ENCODE assay signal across 27 cellular contexts in genomic region chr3:82672966-82673365, GRCh38.
"Had no signal": no experiment of that assay in that cellular context is flagged by ENCODE, and none has a peak within 500 bp of the region (broad histone marks: within the 10 kb centered on the region; RNA-seq: fewer than 3 reads in every experiment).

No MANE protein-coding gene starts in this region.

- H3K27ac ChIP-seq: epithelial cell of prostate, esophagus squamous epithelium, gastrocnemius medialis, heart right ventricle, left lung, lower lobe of right lung had no signal

- DNase-seq: cortex of kidney; effector CD8-positive, alpha-beta T cell; effector memory CD8-positive, alpha-beta T cell; endodermal cell; erythroblast; esophagus squamous epithelium; foreskin fibroblast; foreskin melanocyte; gastrocnemius medialis; glutamatergic neuron; head of caudate nucleus; heart right ventricle; hippocampal formation; left cardiac atrium; left lung; left ventricle myocardium superior; lower lobe of right lung; mesenchymal stem cell; mucosa of descending colon; naive B cell; naive thymus-derived CD8-positive, alpha-beta T cell had no signal

- H3K27me3 Mint-ChIP-seq: dendritic cell treated with granulocyte-macrophage colony-stimulating factor and Interleukin-4, amounts not matched to agents 40 ng/mL and 50 ng/mL, for 4 days; effector memory CD8-positive, alpha-beta T cell; naive B cell; naive thymus-derived CD8-positive, alpha-beta T cell had no signal

- H3K9me3 Mint-ChIP-seq: endodermal cell, mesothelial cell of epicardium had no signal

- FAIRE-seq: islet of Langerhans, keratinocyte had no signal

- ATAC-seq: effector memory CD8-positive, alpha-beta T cell; esophagus mucosa; gastrocnemius medialis; heart right ventricle; left cardiac atrium; left lung; left ventricle myocardium superior; lower lobe of right lung; mucosa of descending colon; naive thymus-derived CD8-positive, alpha-beta T cell had no signal

- H3K36me3 Mint-ChIP-seq: mesothelial cell of epicardium; naive B cell; naive thymus-derived CD8-positive, alpha-beta T cell had no signal

- H3K27ac Mint-ChIP-seq: dendritic cell treated with granulocyte-macrophage colony-stimulating factor and Interleukin-4, amounts not matched to agents 40 ng/mL and 50 ng/mL, for 4 days; effector memory CD8-positive, alpha-beta T cell; endodermal cell; mesothelial cell of epicardium; naive B cell; naive thymus-derived CD8-positive, alpha-beta T cell had no signal

- H3K9me3 ChIP-seq: esophagus squamous epithelium, gastrocnemius medialis, left lung, lower lobe of right lung had no signal

- H3K27me3 ChIP-seq: esophagus squamous epithelium, gastrocnemius medialis, heart right ventricle, left lung had no signal

- H3K4me3 ChIP-seq: esophagus squamous epithelium, gastrocnemius medialis, heart right ventricle, left lung, lower lobe of right lung, mucosa of descending colon had no signal

- H3K36me3 ChIP-seq: esophagus squamous epithelium, gastrocnemius medialis, heart right ventricle, left lung, lower lobe of right lung had no signal

- H3K4me1 ChIP-seq: esophagus squamous epithelium, gastrocnemius medialis, heart right ventricle, left lung, lower lobe of right lung had no signal

- H3K4me3 Mint-ChIP-seq: dendritic cell treated with granulocyte-macrophage colony-stimulating factor and Interleukin-4, amounts not matched to agents 40 ng/mL and 50 ng/mL, for 4 days; effector memory CD8-positive, alpha-beta T cell; endodermal cell; mesothelial cell of epicardium; naive B cell; naive thymus-derived CD8-positive, alpha-beta T cell had no signal

- H3K4me1 Mint-ChIP-seq: mesothelial cell of epicardium, naive B cell had no signal
